Comparison of ENCODE assay signal across 8 cellular contexts in the genomic region with DNA sequence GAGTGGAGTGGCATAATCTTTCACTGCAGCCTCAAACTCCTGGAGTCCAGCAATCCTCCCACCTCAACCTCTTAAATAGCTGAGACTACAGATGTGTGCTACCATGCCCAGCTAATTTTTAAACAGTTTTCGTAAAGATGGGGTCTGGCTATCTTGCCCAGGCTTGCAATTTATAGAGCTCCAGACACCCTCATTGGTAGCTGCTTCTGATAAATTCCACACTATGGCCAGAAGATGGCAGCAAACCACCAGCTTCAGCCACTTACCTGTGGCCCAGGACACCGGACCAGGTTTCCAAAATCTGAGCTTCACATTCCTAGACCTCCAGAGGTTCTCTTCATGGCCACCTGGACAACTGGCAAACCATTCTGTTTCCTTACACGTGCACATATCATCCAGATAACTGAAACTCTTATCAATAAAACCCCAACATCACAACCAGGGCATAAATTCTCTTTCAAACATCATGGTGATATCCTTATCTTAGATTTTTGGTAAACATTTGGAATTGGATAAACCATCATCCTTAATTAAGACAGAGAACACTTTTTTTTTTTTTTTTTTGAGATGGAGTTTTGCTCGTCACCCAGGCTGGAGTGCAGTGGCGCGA. TPM values are rescaled to one million over a fixed set of nuclear protein-coding genes. Genes with fewer than 3 reads are reported as not detected.
DNase-seq lines count a peak whose midpoint lies in the region; ATAC-seq and TF ChIP-seq lines count a peak whose summit lies in the region.

No MANE protein-coding gene starts in this region.

- 58 to 65% (median 59%) methylated on average over 6 of the region's 6 CpGs for WGBS in spleen, 5 donors

- peaks cover 0 to 10% (median 0%) of the 10 kb centered on the region in 6 donors for H3K36me3 ChIP-seq in spleen

- no peak for TF ChIP-seq POLR2A in spleen (IDR thresholded peaks at IDR 0.05)

- no peaks in the 10 kb centered on the region for H3K9me3 ChIP-seq in spleen

- no peaks in the 10 kb centered on the region for H3K27me3 ChIP-seq in spleen (replicated peaks in 1 of 7)

- in situ Hi-C loops in KBM-7 (cut with MboI; ENCODE audit: low pct_unique_long_range_greater_than_20kb, low sequenced_read_pairs) = no loop called here
- in situ Hi-C loops in astrocyte of the cerebellum (cut with HindIII; ENCODE audit: low sequenced_read_pairs) = no loop called here

- TF ChIP-seq CTCF in astrocyte of the cerebellum (IDR thresholded peaks at IDR 0.05; ENCODE audit: low read depth, low read length, missing control alignments) (peak; percentile 69), spleen (IDR thresholded peaks at IDR 0.05 in 8 of 11, conservative IDR thresholded peaks at IDR 0.05 in 3 of 11) (peak; percentile 81 to 93 (median 89))

- peaks cover 0 to 55% (median 19%) of the 10 kb centered on the region in 6 donors for H3K4me1 ChIP-seq in spleen

- ATAC-seq in GM19395 (IDR thresholded peaks at IDR 0.05; ENCODE audit: unreplicated experiment) (no peak), GM21423 (IDR thresholded peaks at IDR 0.05; ENCODE audit: unreplicated experiment) (no peak)

- H3K4me3 ChIP-seq in astrocyte of the cerebellum (ENCODE audit: low read depth, low read length) = no peak overlapping the region
- H3K4me3 ChIP-seq in spleen = no peak overlapping the region

- intact Hi-C loops in spleen (cut with DNase I; ENCODE audit: low total_unique reads) = loop anchor here (2.0 kb wide), 2 partner anchors 34 to 148 kb away; no protein-coding TSS in a partner anchor

- peak; percentile 62 for DNase-seq in Daoy (ENCODE audit: low read depth)
- peak; percentile 72 for DNase-seq in KBM-7
- DNase-seq in T follicular helper cell (ENCODE audit: low read depth) = peak; percentile 46
- DNase-seq in astrocyte of the cerebellum (ENCODE audit: low read depth) = peak; percentile 35
- DNase-seq in hippocampal formation (lab: John Stamatoyannopoulos, UW) = peak; percentile 19 to 44
- DNase-seq in spleen = peak; percentile 77

- no peak overlapping the region for H3K27ac ChIP-seq in spleen

RNA-seq across cellular contexts. Expression of a gene that starts 28.9 kb away (rescaled TPM):
- total RNA-seq in Daoy (2014; rRNA removed; shearing (Covaris generic)) = not detected in 2 replicates
- under 1 TPM in 2 of 7 donors, not detected in 5; 0.33 to 0.42 TPM for total RNA-seq in spleen
- not detected for polyA plus RNA-seq in spleen

RNA-seq across cellular contexts. Expression of a gene that starts 29.0 kb away (rescaled TPM):
- 11.3 and 11.5 TPM in 2 replicates for total RNA-seq in Daoy (2014; rRNA removed; shearing (Covaris generic))
- total RNA-seq in spleen = 10 to 100 TPM; 31.8 to 95.9 (median 58.2) TPM
- 10 to 100 TPM; 12.3 to 58.3 (median 35.8) TPM for polyA plus RNA-seq in spleen

RNA-seq across cellular contexts. Expression of a gene that starts 39.0 kb away (rescaled TPM):
- 29.9 and 32.8 TPM in 2 replicates for total RNA-seq in Daoy (2014; rRNA removed; shearing (Covaris generic))
- 10 to 100 TPM in 6 of 7 donors, 1 to 10 TPM in 1; 8.4 to 22.2 (median 18.7) TPM for total RNA-seq in spleen
- polyA plus RNA-seq in spleen = 10 to 100 TPM; 10.2 to 15.8 (median 12.4) TPM

RNA-seq across cellular contexts. Expression of a gene that starts 39.1 kb away (rescaled TPM):
- total RNA-seq in Daoy (2014; rRNA removed; shearing (Covaris generic)) = 444 and 464 TPM in 2 replicates
- 100 to 1,000 TPM; 145 to 258 (median 170) TPM for total RNA-seq in spleen
- 100 to 1,000 TPM; 606 to 753 (median 701) TPM for polyA plus RNA-seq in spleen

RNA-seq across cellular contexts. Expression of a gene that starts 45.6 kb away (rescaled TPM):
- 6.4 and 7.6 TPM in 2 replicates for total RNA-seq in Daoy (2014; rRNA removed; shearing (Covaris generic))
- total RNA-seq in spleen = 10 to 100 TPM in 1 of 7 donors, 1 to 10 TPM in 6; 6.4 to 10.0 (median 7.0) TPM
- 1 to 10 TPM; 5.2 to 5.7 (median 5.2) TPM for polyA plus RNA-seq in spleen
